Comparison of ENCODE assay signal across 1 cellular context in genomic region chr5:33762859-33763258, GRCh38.
TF ChIP-seq lines count a peak whose summit lies in the region.

No MANE protein-coding gene starts in this region.

TF ChIP-seq in IMR-90, 13 proteins besides CTCF, POLR2A, EP300 and RAD21 (continued from another document):
- TF ChIP-seq CHD1 (IDR thresholded peaks at IDR 0.05; ENCODE audit: low read depth, low read length) (no peak), MAFK (IDR thresholded peaks at IDR 0.05; ENCODE audit: low read depth, low read length) (no peak), RFX5 (IDR thresholded peaks at IDR 0.05; ENCODE audit: low read depth, low read length) (no peak)
